Comparison of ENCODE assay signal across 1 cellular context in the genomic region with DNA sequence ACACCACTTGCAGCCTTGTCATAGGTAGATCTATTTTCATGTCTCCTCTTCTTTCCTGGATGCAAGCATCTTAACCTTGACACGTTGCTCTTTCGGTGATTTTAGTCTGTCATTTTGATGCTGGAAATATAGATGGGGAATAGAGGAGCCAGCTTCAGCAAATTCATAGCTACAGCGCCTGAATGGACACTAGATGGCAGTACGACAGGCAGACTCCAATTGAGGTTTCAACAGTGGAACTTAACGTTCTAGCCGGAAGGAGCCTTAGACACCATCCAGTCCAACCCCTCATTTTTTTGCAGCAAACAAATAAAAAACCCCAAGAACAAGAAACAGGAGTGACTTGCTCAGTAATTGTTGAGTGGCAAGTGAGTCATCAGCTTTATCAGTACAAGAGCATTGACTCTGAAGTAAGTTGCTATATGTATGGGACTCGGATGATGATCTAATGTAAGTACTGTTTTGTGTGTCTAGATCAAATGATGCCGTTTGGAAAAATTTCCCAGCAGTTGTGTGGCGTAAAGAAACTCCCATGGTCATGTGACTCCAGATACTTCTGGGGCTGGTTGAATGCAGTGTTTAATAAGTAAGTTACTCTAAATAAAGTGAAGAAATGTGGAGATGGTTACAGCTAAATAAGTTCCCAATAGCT.
TF ChIP-seq lines count a peak whose summit lies in the region.

No MANE protein-coding gene starts in this region.

TF ChIP-seq in IMR-90, 13 proteins besides CTCF, POLR2A, EP300 and RAD21:
- TF ChIP-seq FOS (IDR thresholded peaks at IDR 0.05; ENCODE audit: low read depth, low read length), result peak; percentile 85
- TF ChIP-seq CHD1 (IDR thresholded peaks at IDR 0.05; ENCODE audit: low read depth, low read length), result no peak
- TF ChIP-seq SMC3 (IDR thresholded peaks at IDR 0.05; ENCODE audit: low read depth, low read length), result peak; percentile 90
- TF ChIP-seq MXI1 (IDR thresholded peaks at IDR 0.05; ENCODE audit: borderline replicate concordance, low read depth, low read length), result peak; percentile 35; the same call in 1 of the 2 replicates
- peak; percentile 56 for TF ChIP-seq BHLHE40 (IDR thresholded peaks at IDR 0.05; ENCODE audit: low read depth, low read length)
- no peak for TF ChIP-seq RFX5 (IDR thresholded peaks at IDR 0.05; ENCODE audit: low read depth, low read length)
- peak; percentile 29; the same call in 1 of the 2 replicates for TF ChIP-seq MAZ (IDR thresholded peaks at IDR 0.05; ENCODE audit: borderline replicate concordance, low read depth, low read length)
- TF ChIP-seq, protein P1, sequence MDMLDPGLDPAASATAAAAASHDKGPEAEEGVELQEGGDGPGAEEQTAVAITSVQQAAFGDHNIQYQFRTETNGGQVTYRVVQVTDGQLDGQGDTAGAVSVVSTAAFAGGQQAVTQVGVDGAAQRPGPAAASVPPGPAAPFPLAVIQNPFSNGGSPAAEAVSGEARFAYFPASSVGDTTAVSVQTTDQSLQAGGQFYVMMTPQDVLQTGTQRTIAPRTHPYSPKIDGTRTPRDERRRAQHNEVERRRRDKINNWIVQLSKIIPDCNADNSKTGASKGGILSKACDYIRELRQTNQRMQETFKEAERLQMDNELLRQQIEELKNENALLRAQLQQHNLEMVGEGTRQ (IDR thresholded peaks at IDR 0.05; ENCODE audit: low read depth, low read length), result peak; percentile 92
- TF ChIP-seq NFE2L2 (IDR thresholded peaks at IDR 0.05; ENCODE audit: low read depth, low read length), result no peak
- TF ChIP-seq, protein P2, sequence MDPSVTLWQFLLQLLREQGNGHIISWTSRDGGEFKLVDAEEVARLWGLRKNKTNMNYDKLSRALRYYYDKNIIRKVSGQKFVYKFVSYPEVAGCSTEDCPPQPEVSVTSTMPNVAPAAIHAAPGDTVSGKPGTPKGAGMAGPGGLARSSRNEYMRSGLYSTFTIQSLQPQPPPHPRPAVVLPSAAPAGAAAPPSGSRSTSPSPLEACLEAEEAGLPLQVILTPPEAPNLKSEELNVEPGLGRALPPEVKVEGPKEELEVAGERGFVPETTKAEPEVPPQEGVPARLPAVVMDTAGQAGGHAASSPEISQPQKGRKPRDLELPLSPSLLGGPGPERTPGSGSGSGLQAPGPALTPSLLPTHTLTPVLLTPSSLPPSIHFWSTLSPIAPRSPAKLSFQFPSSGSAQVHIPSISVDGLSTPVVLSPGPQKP (IDR thresholded peaks at IDR 0.05; ENCODE audit: borderline replicate concordance, low read depth, low read length), result no peak
- peak; percentile 61; the same call in 1 of the 2 replicates for TF ChIP-seq CEBPB (IDR thresholded peaks at IDR 0.05; ENCODE audit: low read depth, low read length)
- TF ChIP-seq MAFK (IDR thresholded peaks at IDR 0.05; ENCODE audit: low read depth, low read length), result no peak
- peak; percentile 87 for TF ChIP-seq RCOR1 (IDR thresholded peaks at IDR 0.05; ENCODE audit: insufficient replicate concordance, low read length)
